ENCODE assay signal across 17 cellular contexts in the genomic region with DNA sequence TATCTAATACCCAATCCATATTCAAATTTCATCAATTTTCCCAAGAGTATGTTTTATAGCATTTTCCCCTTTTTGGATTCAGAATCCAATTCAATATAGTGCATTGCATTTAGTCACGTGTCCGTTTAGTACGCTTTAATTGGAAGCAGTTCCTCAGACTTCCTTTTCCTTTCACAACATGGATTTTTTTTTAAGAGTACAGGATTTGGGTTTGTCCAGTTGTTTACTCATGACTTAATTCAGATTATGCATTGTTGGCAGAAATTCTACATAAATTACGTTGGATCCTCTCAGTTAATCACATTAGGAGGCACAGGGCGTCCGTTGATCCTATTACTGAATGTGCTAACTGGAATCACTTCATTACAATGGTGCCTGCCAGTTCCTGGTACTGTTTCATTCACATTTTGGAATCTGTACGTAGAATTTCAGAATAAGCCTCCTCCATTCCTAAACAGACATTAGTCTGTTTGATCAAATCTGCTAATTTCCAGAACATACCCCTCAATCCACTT.
"Had no signal": no experiment of that assay in that cellular context is flagged by ENCODE, and none has a peak within 500 bp of the region (broad histone marks: within the 10 kb centered on the region; RNA-seq: fewer than 3 reads in every experiment).

No MANE protein-coding gene starts in this region.

- DNase-seq: activated B cell treated with CpG ODN at 0.5 μM for 24 hours; activated CD4-positive, alpha-beta T cell treated with anti-CD3 and anti-CD28 coated beads for 48 hours; activated CD8-positive, alpha-beta T cell treated with anti-CD3 and anti-CD28 coated beads for 36 hours; activated effector memory CD4-positive, alpha-beta T cell treated with Interleukin-2 at 50 U/mL for 16 hours; activated naive CD4-positive, alpha-beta T cell treated with anti-CD3 and anti-CD28 coated beads, Interleukin-2, amount 50 U/mL, for 16 hours; activated T-cell treated with anti-CD3 and anti-CD28 coated beads, Interleukin-2, amount 50 U/mL, for 4 hours; effector memory CD8-positive, alpha-beta T cell; kidney; occipital lobe; psoas muscle; sigmoid colon; stimulated activated CD4-positive, alpha-beta T cell treated with anti-CD3 and anti-CD28 coated beads, Interleukin-1b, Interleukin-23, amount 100 ng/mL, for 48 hours; stimulated activated naive CD8-positive, alpha-beta T cell treated with anti-CD3 and anti-CD28 coated beads, Interleukin-15, amount 100 ng/mL, for 72 hours had no signal

- H3K4me3 Mint-ChIP-seq: activated B cell treated with CpG ODN at 0.5 μM for 24 hours; activated CD8-positive, alpha-beta T cell treated with anti-CD3 and anti-CD28 coated beads for 36 hours; activated T-cell treated with anti-CD3 and anti-CD28 coated beads, Interleukin-2, amount 50 U/mL, for 4 hours; central memory CD8-positive, alpha-beta T cell; dendritic cell treated with granulocyte-macrophage colony-stimulating factor and Interleukin-4, amounts not matched to agents 40 ng/mL and 50 ng/mL, for 4 days; effector memory CD8-positive, alpha-beta T cell; nephron; stimulated activated naive CD8-positive, alpha-beta T cell treated with anti-CD3 and anti-CD28 coated beads, Interleukin-15, amount 100 ng/mL, for 72 hours had no signal

- H3K4me1 Mint-ChIP-seq: activated B cell treated with CpG ODN at 0.5 μM for 24 hours; central memory CD8-positive, alpha-beta T cell; nephron; stimulated activated naive CD8-positive, alpha-beta T cell treated with anti-CD3 and anti-CD28 coated beads, Interleukin-15, amount 100 ng/mL, for 72 hours had no signal

- H3K4me3 ChIP-seq: gastroesophageal sphincter, psoas muscle, sigmoid colon had no signal

- H3K9me3 Mint-ChIP-seq: activated B cell treated with CpG ODN at 0.5 μM for 24 hours; activated CD8-positive, alpha-beta T cell treated with anti-CD3 and anti-CD28 coated beads for 36 hours; activated T-cell treated with anti-CD3 and anti-CD28 coated beads, Interleukin-2, amount 50 U/mL, for 4 hours; central memory CD8-positive, alpha-beta T cell; effector memory CD8-positive, alpha-beta T cell had no signal

- H3K27ac Mint-ChIP-seq: activated B cell treated with CpG ODN at 0.5 μM for 24 hours; activated CD8-positive, alpha-beta T cell treated with anti-CD3 and anti-CD28 coated beads for 36 hours; dendritic cell treated with granulocyte-macrophage colony-stimulating factor and Interleukin-4, amounts not matched to agents 40 ng/mL and 50 ng/mL, for 4 days; effector memory CD8-positive, alpha-beta T cell; nephron; stimulated activated naive CD8-positive, alpha-beta T cell treated with anti-CD3 and anti-CD28 coated beads, Interleukin-15, amount 100 ng/mL, for 72 hours had no signal

- ATAC-seq: activated CD8-positive, alpha-beta T cell treated with anti-CD3 and anti-CD28 coated beads for 36 hours; activated T-cell treated with anti-CD3 and anti-CD28 coated beads, Interleukin-2, amount 50 U/mL, for 4 hours; effector memory CD8-positive, alpha-beta T cell; gastroesophageal sphincter; psoas muscle; stimulated activated naive CD8-positive, alpha-beta T cell treated with anti-CD3 and anti-CD28 coated beads, Interleukin-15, amount 100 ng/mL, for 72 hours had no signal

- H3K27me3 Mint-ChIP-seq: activated B cell treated with CpG ODN at 0.5 μM for 24 hours; dendritic cell treated with granulocyte-macrophage colony-stimulating factor and Interleukin-4, amounts not matched to agents 40 ng/mL and 50 ng/mL, for 4 days had no signal
